12 cellular contexts compared by ENCODE assay signal in genomic region chr15:57220220-57220619, GRCh38.
A peak's percentile ranks its signal among the peaks of the same experiment; 100 is the strongest.
DNase-seq lines count a peak whose midpoint lies in the region; ATAC-seq and TF ChIP-seq lines count a peak whose summit lies in the region.
"Had no signal": no experiment of that assay in that cellular context is flagged by ENCODE, and none has a peak within 500 bp of the region (broad histone marks: within the 10 kb centered on the region; RNA-seq: fewer than 3 reads in every experiment).

No MANE protein-coding gene starts in this region.

- no peaks in the 10 kb centered on the region for H3K27me3 ChIP-seq in suprapubic skin

- DNase-seq in NOMO-1 treated with DMSO at 0.1 percent for 48 hours (lab: John Stamatoyannopoulos, UW; ENCODE audit: unreplicated experiment) = peak; percentile 31
- DNase-seq in NOMO-1 treated with dmso at 0.1 percent for 144 hours (lab: John Stamatoyannopoulos, UW; ENCODE audit: unreplicated experiment) = no peak
- DNase-seq in SK-N-DZ (ENCODE audit: low spot score) = peak; percentile 20
- DNase-seq in fibroblast of the aortic adventitia (ENCODE audit: low read depth) = peak; percentile 91
- DNase-seq in suprapubic skin (ENCODE audit: low spot score in 2 of 2) = no peak
- no peak for DNase-seq in activated gamma-delta T cell treated with Interleukin-2 at 50 U/mL for 16 hours
- no peak for DNase-seq in NCI-H2227 (lab: John Stamatoyannopoulos, UW; ENCODE audit: unreplicated experiment)
- DNase-seq: activated CD8-positive, alpha-beta memory T cell treated with anti-CD3 and anti-CD28 coated beads, Interleukin-2, amount 50 U/mL, for 48 hours; CD4-positive, alpha-beta T cell; effector CD8-positive, alpha-beta T cell; H7 had no signal

- H3K4me3 ChIP-seq in fibroblast of the aortic adventitia (ENCODE audit: low read depth, low read length) (peak overlapping the region; percentile 34), suprapubic skin (peak overlapping the region; percentile 23)

- WGBS in suprapubic skin = 55% methylated on average over 1 of the region's 1 CpG

- H3K9me3 ChIP-seq in suprapubic skin = no peaks in the 10 kb centered on the region

- no peaks in the 10 kb centered on the region for H3K36me3 ChIP-seq in suprapubic skin

- ATAC-seq in HG03025 (IDR thresholded peaks at IDR 0.05; ENCODE audit: low FRiP score, unreplicated experiment) = no peak

- TF ChIP-seq EP300 in suprapubic skin (IDR thresholded peaks at IDR 0.05) = no peak

- H3K27ac ChIP-seq in suprapubic skin = peak overlapping the region; percentile 55

- no peak for TF ChIP-seq POLR2A in suprapubic skin (IDR thresholded peaks at IDR 0.05)

- TF ChIP-seq CTCF in fibroblast of the aortic adventitia (IDR thresholded peaks at IDR 0.05; ENCODE audit: insufficient read depth, low read length) = no peak
- TF ChIP-seq CTCF in suprapubic skin (IDR thresholded peaks at IDR 0.05) = no peak

- peaks cover 43% of the 10 kb centered on the region for H3K4me1 ChIP-seq in suprapubic skin

Comparison
In these comparisons a context has a peak if more than half of its experiments do, and no peak if none do; other contexts are left out.
1. DNase-seq: peak in NOMO-1 treated with DMSO at 0.1 percent for 48 hours (single experiment), SK-N-DZ (single experiment) and fibroblast of the aortic adventitia (single experiment); none in NOMO-1 treated with dmso at 0.1 percent for 144 hours (single experiment), suprapubic skin (0 of 2), activated gamma-delta T cell treated with Interleukin-2 at 50 U/mL for 16 hours (single experiment) and NCI-H2227 (single experiment).